Comparison of ENCODE assay signal across 8 cellular contexts in the genomic region with DNA sequence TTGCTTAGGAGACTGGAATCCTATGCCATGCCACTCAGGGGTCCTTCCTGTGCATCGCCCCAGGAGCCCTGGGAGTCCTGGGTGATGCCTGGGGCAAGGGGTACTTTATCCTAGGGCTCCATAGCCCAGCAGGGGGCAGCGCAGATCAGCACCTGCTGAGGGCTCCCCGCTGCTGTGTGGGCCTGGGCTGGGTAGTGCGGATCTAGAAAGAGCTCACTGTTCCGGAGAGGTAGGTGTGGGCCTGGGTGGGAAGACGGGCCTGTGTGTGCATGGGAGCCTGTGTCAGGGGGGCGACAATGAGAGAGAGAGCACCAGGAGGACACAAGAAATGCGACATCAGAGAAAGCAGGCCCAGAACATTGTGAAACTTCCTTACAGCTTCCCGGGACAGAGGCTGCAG. TPM values are rescaled to one million over a fixed set of nuclear protein-coding genes. Genes with fewer than 3 reads are reported as not detected.
DNase-seq lines count a peak whose midpoint lies in the region; ATAC-seq and TF ChIP-seq lines count a peak whose summit lies in the region.

No MANE protein-coding gene starts in this region.

- peaks cover 20% of the 10 kb centered on the region for H3K4me1 Mint-ChIP-seq in progenitor cell of endocrine pancreas (ENCODE audit: low read depth)

- no peaks in the 10 kb centered on the region for H3K9me3 Mint-ChIP-seq in progenitor cell of endocrine pancreas (ENCODE audit: low read depth)

- H3K4me3 ChIP-seq in H7 (ENCODE audit: insufficient read depth, low read depth, low read length) (no peak overlapping the region), lower leg skin (ENCODE audit: low read depth, poor library complexity, severe bottlenecking) (no peak overlapping the region)

- intact Hi-C loops in lower leg skin (cut with DNase I; ENCODE audit: low total_unique reads) = no loop called here

- TF ChIP-seq CTCF in progenitor cell of endocrine pancreas (IDR thresholded peaks at IDR 0.05; ENCODE audit: unreplicated experiment) (peak; percentile 73), lower leg skin (IDR thresholded peaks at IDR 0.05) (no peak), omental fat pad (IDR thresholded peaks at IDR 0.05) (no peak)

- no peaks in the 10 kb centered on the region for H3K36me3 ChIP-seq in H7 (replicated peaks; ENCODE audit: control insufficient read depth, insufficient read depth, low read length)

- H3K4me3 Mint-ChIP-seq in progenitor cell of endocrine pancreas (ENCODE audit: low read depth) = no peak overlapping the region

- H3K27me3 ChIP-seq in H7 (ENCODE audit: control insufficient read depth, insufficient read depth, low read length) = no peaks in the 10 kb centered on the region

- ATAC-seq in omental fat pad (ENCODE audit: low FRiP score) (no peak), GM18858 (IDR thresholded peaks at IDR 0.05; ENCODE audit: unreplicated experiment) (no peak)

- no peaks in the 10 kb centered on the region for H3K27me3 Mint-ChIP-seq in progenitor cell of endocrine pancreas

- 90 to 93% methylated on average over 9 of the region's 9 CpGs for WGBS in lower leg skin, 2 donors

- no peak for TF ChIP-seq POLR2A in lower leg skin (IDR thresholded peaks at IDR 0.05)

- no peaks in the 10 kb centered on the region for H3K36me3 Mint-ChIP-seq in progenitor cell of endocrine pancreas (ENCODE audit: insufficient read depth)

- peak overlapping the region; percentile 63 for H3K27ac Mint-ChIP-seq in progenitor cell of endocrine pancreas

- peak; percentile 47 for DNase-seq in Ammon's horn (ENCODE audit: low spot score)
- peak; percentile 88 for DNase-seq in H7
- peak; percentile 7 for DNase-seq in activated CD4-positive, alpha-beta T cell treated with anti-CD3 and anti-CD28 coated beads, Interleukin-2, amount 50 U/mL, for 1 hour
- DNase-seq in germinal center (ENCODE audit: low spot score) = peak; percentile 61
- peak; percentile 66 for DNase-seq in progenitor cell of endocrine pancreas (ENCODE audit: low spot score, unreplicated experiment)
- no peak for DNase-seq in lower leg skin (ENCODE audit: low spot score in 2 of 2)
- no peak for DNase-seq in omental fat pad (ENCODE audit: low spot score)

RNA-seq across cellular contexts. Expression of gene DAB2IP, which starts 11.4 kb away (rescaled TPM):
- 24.1 and 34.6 TPM in 2 replicates for total RNA-seq in H7 (2014; rRNA removed; shearing (Covaris generic))
- total RNA-seq in progenitor cell of endocrine pancreas = 63.2 and 67.8 TPM in 2 replicates
- total RNA-seq in lower leg skin = 10 to 100 TPM; 42.5 to 68.0 (median 57.0) TPM
- 10 to 100 TPM; 19.2 to 45.4 (median 34.8) TPM for total RNA-seq in omental fat pad

Comparison
In these comparisons a context has a peak if more than half of its experiments do, and no peak if none do; other contexts are left out.
1. DNase-seq: peak in Ammon's horn (single experiment), H7 (single experiment), activated CD4-positive, alpha-beta T cell treated with anti-CD3 and anti-CD28 coated beads, Interleukin-2, amount 50 U/mL, for 1 hour (single experiment), germinal center (single experiment) and progenitor cell of endocrine pancreas (single experiment); none in lower leg skin (0 of 2) and omental fat pad (single experiment).